In genomic region chrX:40154229-40154852, GRCh38 we compare ENCODE assay signal across 8 cellular contexts. TPM values are rescaled to one million over a fixed set of nuclear protein-coding genes. Genes with fewer than 3 reads are reported as not detected.
DNase-seq lines count a peak whose midpoint lies in the region; ATAC-seq, FAIRE-seq and TF ChIP-seq lines count a peak whose summit lies in the region.

No MANE protein-coding gene starts in this region.

- in situ Hi-C loops in Panc1 (cut with HindIII; ENCODE audit: low pct_unique_long_range_greater_than_20kb, low sequenced_read_pairs): no loop called here

- H3K9me3 ChIP-seq in HEK293 (ENCODE audit: control insufficient read depth, insufficient read depth, low read depth, low read length) (no peaks in the 10 kb centered on the region), Panc1 (ENCODE audit: control insufficient read depth, insufficient read depth, low read depth, low read length) (no peaks in the 10 kb centered on the region), mucosa of rectum (ENCODE audit: control insufficient read depth in 2 of 2, low read length in 2 of 2) (no peaks in the 10 kb centered on the region)
- H3K9me3 ChIP-seq in effector memory CD4-positive, alpha-beta T cell (ENCODE audit: control insufficient read depth, low read length): no peaks in the 10 kb centered on the region

- CTCF ChIA-PET in BJ (lab: Yijun Ruan, JAX): no interaction called here
- CTCF ChIA-PET in HEK293 (lab: Yijun Ruan, JAX): interaction anchor here (0.6 to 0.7 kb wide), 2 partner anchors 92 to 440 kb away, joined by 3 to 4 read pairs; no protein-coding TSS in a partner anchor
- CTCF ChIA-PET in Panc1 (lab: Charles Lee): no interaction called here

- peak overlapping the region; percentile 29 for H3K4me3 ChIP-seq in BJ (ENCODE audit: low read depth, low read length)
- H3K4me3 ChIP-seq in HEK293 (ENCODE audit: low read depth, low read length): peak overlapping the region; percentile 25
- H3K4me3 ChIP-seq in Panc1 (ENCODE audit: low read depth in 2 of 2, low read length in 2 of 2): peak overlapping the region; percentile 38 to 45
- peak overlapping the region; percentile 55 for H3K4me3 ChIP-seq in effector memory CD4-positive, alpha-beta T cell (ENCODE audit: insufficient read depth, low read depth, low read length, poor library complexity, severe bottlenecking)
- H3K4me3 ChIP-seq in mucosa of rectum (ENCODE audit: low read length in 2 of 2): peak overlapping the region; percentile 60 to 65

- TF ChIP-seq CTCF in BJ (IDR thresholded peaks at IDR 0.05; ENCODE audit: insufficient read depth, low read depth, low read length) (no peak), HEK293 (tag by site-specific recombination; IDR thresholded peaks at IDR 0.05) (no peak), Panc1 (IDR thresholded peaks at IDR 0.05) (no peak)

- DNase-seq in BJ (ENCODE audit: low read depth) (no peak), Panc1 (ENCODE audit: low read depth, low spot score) (no peak), GOT3 (lab: John Stamatoyannopoulos, UW) (no peak), RCC 7860 (ENCODE audit: low spot score) (no peak)
- no peak for DNase-seq in effector memory CD4-positive, alpha-beta T cell

- POLR2A ChIA-PET in BJ (lab: Charles Lee): interaction anchor here (0.6 kb wide), 1 partner anchor 15 kb away, joined by 3 read pairs; no protein-coding TSS in a partner anchor
- POLR2A ChIA-PET in HEK293 (lab: Yijun Ruan, JAX): interaction anchor here (0.7 to 1.9 kb wide), 5 partner anchors 43 to 487 kb away, joined by 3 to 14 read pairs (median 3); partner anchors contain the start of gene BCOR
- POLR2A ChIA-PET in Panc1 (lab: Charles Lee): interaction anchor here (0.7 kb wide), 1 partner anchor 12 kb away, joined by 5 read pairs; no protein-coding TSS in a partner anchor

- FAIRE-seq in RCC 7860 (lab: Jason Lieb, UNC): no peak

- intact Hi-C loops in Panc1 (cut with micrococcal nuclease; ENCODE audit: unreplicated experiment): no loop called here

- no peaks in the 10 kb centered on the region for H3K36me3 ChIP-seq in BJ (ENCODE audit: control insufficient read depth, insufficient read depth, low read length)
- H3K36me3 ChIP-seq in HEK293 (ENCODE audit: control insufficient read depth in 2 of 2, insufficient read depth in 1 of 2, low read length in 2 of 2): no peaks in the 10 kb centered on the region
- no peaks in the 10 kb centered on the region for H3K36me3 ChIP-seq in Panc1 (ENCODE audit: control insufficient read depth, insufficient read depth, low read length)
- no peaks in the 10 kb centered on the region for H3K36me3 ChIP-seq in effector memory CD4-positive, alpha-beta T cell (ENCODE audit: control insufficient read depth, insufficient read depth, low read length)
- H3K36me3 ChIP-seq in mucosa of rectum (ENCODE audit: control insufficient read depth in 2 of 2, insufficient read depth in 2 of 2, low read length in 2 of 2): no peaks in the 10 kb centered on the region

- peak overlapping the region; percentile 95 for H3K27ac ChIP-seq in HEK293 (ENCODE audit: extremely low read depth, low read depth, low read length)
- H3K27ac ChIP-seq in Panc1 (ENCODE audit: low read length): peak overlapping the region; percentile 77
- H3K27ac ChIP-seq in effector memory CD4-positive, alpha-beta T cell (ENCODE audit: insufficient read depth, low read length, poor library complexity, severe bottlenecking): no peak overlapping the region
- peak overlapping the region in 1 of 2 donors; percentile 48 for H3K27ac ChIP-seq in mucosa of rectum (ENCODE audit: low read depth in 2 of 2, low read length in 2 of 2)

- H3K27me3 ChIP-seq in BJ (ENCODE audit: control insufficient read depth, insufficient read depth, low read length) (no peaks in the 10 kb centered on the region), Panc1 (ENCODE audit: control insufficient read depth, insufficient read depth, low read length) (no peaks in the 10 kb centered on the region), mucosa of rectum (ENCODE audit: control insufficient read depth in 2 of 2, insufficient read depth in 2 of 2, low read length in 2 of 2) (peaks cover 10 to 17% of the 10 kb centered on the region in 2 donors)
- no peaks in the 10 kb centered on the region for H3K27me3 ChIP-seq in effector memory CD4-positive, alpha-beta T cell (replicated peaks; ENCODE audit: control insufficient read depth, insufficient read depth, low read length, poor library complexity, severe bottlenecking)

- H3K9ac ChIP-seq in mucosa of rectum (ENCODE audit: low read depth in 1 of 2, low read length in 2 of 2): no peak overlapping the region

- H3K4me1 ChIP-seq in HEK293 (ENCODE audit: control insufficient read depth, insufficient read depth, low read length): peaks cover 14% of the 10 kb centered on the region
- peaks cover 16% of the 10 kb centered on the region for H3K4me1 ChIP-seq in Panc1 (ENCODE audit: control insufficient read depth, insufficient read depth, low read length)
- H3K4me1 ChIP-seq in effector memory CD4-positive, alpha-beta T cell (ENCODE audit: control insufficient read depth, insufficient read depth, low read length, poor library complexity, severe bottlenecking): peaks cover 13% of the 10 kb centered on the region
- peaks cover 8 to 9% of the 10 kb centered on the region in 2 donors for H3K4me1 ChIP-seq in mucosa of rectum (ENCODE audit: control insufficient read depth in 2 of 2, insufficient read depth in 2 of 2, low read length in 2 of 2)

- no TSS peak for BruUV-seq in Panc1 (replicated peaks; lab: Mats Ljungman, UMichigan)

- ATAC-seq in Panc1: peak; percentile 11; the same call in 1 of the 2 replicates
- ATAC-seq in GM19467 (IDR thresholded peaks at IDR 0.05; ENCODE audit: unreplicated experiment): no peak

TF ChIP-seq in HEK293, 187 proteins besides CTCF, POLR2A, EP300 and RAD21 (continues in another document):
- TF ChIP-seq ZNF121 (tag by site-specific recombination; IDR thresholded peaks at IDR 0.05): 0 out of 2 replicates have a peak, but pooled peaks have one; percentile 28
- 0 out of 2 replicates have a peak, but pooled peaks have one; percentile 42 for TF ChIP-seq PRDM1 (tag by site-specific recombination; IDR thresholded peaks at IDR 0.05)
- TF ChIP-seq KLF17 (tag by site-specific recombination; IDR thresholded peaks at IDR 0.05): 0 out of 2 replicates have a peak, but pooled peaks have one; percentile 22
- TF ChIP-seq ZNF513 (tag by site-specific recombination; IDR thresholded peaks at IDR 0.05): no peak
- TF ChIP-seq PRDM4 (tag by site-specific recombination; IDR thresholded peaks at IDR 0.05): no peak
- TF ChIP-seq ZBTB26 (tag by site-specific recombination; optimal IDR thresholded peaks at IDR 0.05): peak; percentile 41
- TF ChIP-seq ZNF391 (tag by site-specific recombination; IDR thresholded peaks at IDR 0.05; ENCODE audit: borderline replicate concordance, low read depth): no peak
- TF ChIP-seq ZNF169 (tag by site-specific recombination; IDR thresholded peaks at IDR 0.05): no peak
- 0 out of 2 replicates have a peak, but pooled peaks have one; percentile 15 for TF ChIP-seq ZNF423 (tag by site-specific recombination; IDR thresholded peaks at IDR 0.05)

RNA-seq across cellular contexts. Expression of gene BCOR, which starts 56.6 kb away (rescaled TPM):
- polyA plus RNA-seq in BJ (2011; rRNA removed): 5.6 TPM in 2 replicates
- 10.2 and 16.9 TPM in 2 replicates for polyA minus RNA-seq in BJ (2011; rRNA and poly(A)+ RNA removed)
- total RNA-seq in Panc1 (2021; ENCODE audit: unreplicated experiment): 48.3 TPM
- polyA plus RNA-seq in Panc1 (2012; ENCODE audit: insufficient read length): 33.8 TPM
